Comparison of ENCODE assay signal across 26 cellular contexts in the genomic region with DNA sequence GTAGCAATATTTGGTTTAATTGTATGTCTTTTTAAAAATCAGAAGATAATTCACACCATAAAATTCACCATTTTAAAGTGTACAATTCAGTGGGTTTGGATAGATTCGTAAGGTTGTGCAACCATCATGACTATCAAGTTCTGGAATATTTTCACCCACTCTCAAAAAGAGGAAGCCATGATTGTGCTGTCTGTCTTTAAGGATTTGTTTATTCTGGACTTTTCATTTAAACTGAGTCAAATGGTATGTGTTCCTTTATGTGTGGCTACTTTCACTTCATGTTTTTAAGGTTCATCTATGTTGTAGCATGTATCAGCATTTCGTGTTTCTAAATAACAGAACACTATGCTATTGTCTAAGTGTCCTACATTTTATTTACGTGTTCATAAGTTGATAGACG.
DNase-seq lines count a peak whose midpoint lies in the region; ATAC-seq and TF ChIP-seq lines count a peak whose summit lies in the region.
"Had no signal": no experiment of that assay in that cellular context is flagged by ENCODE, and none has a peak within 500 bp of the region (broad histone marks: within the 10 kb centered on the region; RNA-seq: fewer than 3 reads in every experiment).

No MANE protein-coding gene starts in this region.

- H3K4me3 Mint-ChIP-seq in activated CD4-positive, alpha-beta T cell treated with anti-CD3 and anti-CD28 coated beads, Interleukin-2, amount 10 ng/mL, durations not matched to agents 24 days and 14 days = no peak overlapping the region
- H3K4me3 Mint-ChIP-seq: activated CD8-positive, alpha-beta T cell treated with anti-CD3 and anti-CD28 coated beads, Interleukin-2, amount 10 ng/mL, durations not matched to agents 7 days and 5 days; CD4-positive, CD25-positive, alpha-beta regulatory T cell; natural killer cell treated with Interleukin-12 subunit alpha and Interleukin-12 subunit beta and Interleukin-15 and Interleukin-18, amount 100 ng/mL, for 72 hours had no signal

- H3K4me1 Mint-ChIP-seq in activated CD4-positive, alpha-beta T cell treated with anti-CD3 and anti-CD28 coated beads, Interleukin-2, amount 10 ng/mL, durations not matched to agents 24 days and 14 days = no peaks in the 10 kb centered on the region
- H3K4me1 Mint-ChIP-seq: CD4-positive, CD25-positive, alpha-beta regulatory T cell had no signal

- peak; percentile 54 for ATAC-seq in HG02885 (IDR thresholded peaks at IDR 0.05; ENCODE audit: poor library complexity, unreplicated experiment)
- no peak for ATAC-seq in GM21381 (IDR thresholded peaks at IDR 0.05; ENCODE audit: unreplicated experiment)
- ATAC-seq in HG03565 (IDR thresholded peaks at IDR 0.05; ENCODE audit: unreplicated experiment) = no peak
- ATAC-seq: activated CD8-positive, alpha-beta T cell treated with anti-CD3 and anti-CD28 coated beads, Interleukin-2, amount 10 ng/mL, durations not matched to agents 7 days and 5 days; activated naive CD4-positive, alpha-beta T cell treated with anti-CD3 and anti-CD28 coated beads, Interleukin-2, amount 50 U/mL, for 72 hours; heart left ventricle; mucosa of descending colon; natural killer cell treated with Interleukin-12 subunit alpha and Interleukin-12 subunit beta and Interleukin-15 and Interleukin-18, amount 100 ng/mL, for 72 hours; PC-3 had no signal

- intact Hi-C loops in activated CD4-positive, alpha-beta T cell treated with anti-CD3 and anti-CD28 coated beads, Interleukin-2, amount 10 ng/mL, durations not matched to agents 24 days and 14 days (cut with micrococcal nuclease) = no loop called here

- peak; percentile 6 for DNase-seq in activated CD4-positive, alpha-beta T cell treated with anti-CD3 and anti-CD28 coated beads, Interleukin-2, amount 10 ng/mL, durations not matched to agents 24 days and 14 days
- DNase-seq in activated CD4-positive, alpha-beta T cell treated with anti-CD3 and anti-CD28 coated beads, Interleukin-2, amount 50 U/mL, for 1 hour = no peak
- DNase-seq in NB4 (ENCODE audit: low read depth) (peak; percentile 4), pons (ENCODE audit: low spot score) (peak; percentile 54)
- no peak for DNase-seq in stimulated activated CD4-positive, alpha-beta T cell treated with anti-CD3 and anti-CD28 coated beads, Interleukin-2, amount 100 ng/mL, for 24 hours
- DNase-seq: 8988T; activated CD4-positive, alpha-beta T cell treated with anti-CD3 and anti-CD28 coated beads for 1 hour; activated CD8-positive, alpha-beta T cell treated with anti-CD3 and anti-CD28 coated beads, Interleukin-2, amount 10 ng/mL, durations not matched to agents 7 days and 5 days; CD4-positive, CD25-positive, alpha-beta regulatory T cell; cortex of kidney; EL; GM23248; heart left ventricle; kidney; mucosa of descending colon; NCI-H2081; PC-3; small intestine; stimulated activated CD4-positive, alpha-beta T cell treated with anti-CD3 and anti-CD28 coated beads, Interleukin-1b, Interleukin-23, amount 100 ng/mL, for 48 hours; T-helper 2 cell; tibial artery had no signal

- H3K27ac Mint-ChIP-seq in activated CD4-positive, alpha-beta T cell treated with anti-CD3 and anti-CD28 coated beads, Interleukin-2, amount 10 ng/mL, durations not matched to agents 24 days and 14 days = no peak overlapping the region
- H3K27ac Mint-ChIP-seq: activated CD8-positive, alpha-beta T cell treated with anti-CD3 and anti-CD28 coated beads, Interleukin-2, amount 10 ng/mL, durations not matched to agents 7 days and 5 days; activated naive CD4-positive, alpha-beta T cell treated with anti-CD3 and anti-CD28 coated beads, Interleukin-2, amount 50 U/mL, for 72 hours; CD4-positive, CD25-positive, alpha-beta regulatory T cell; natural killer cell treated with Interleukin-12 subunit alpha and Interleukin-12 subunit beta and Interleukin-15 and Interleukin-18, amount 100 ng/mL, for 72 hours had no signal

- TF ChIP-seq POLR2A in NB4 (IDR thresholded peaks at IDR 0.05; ENCODE audit: extremely low read depth, insufficient read length) = no peak

- H3K4me3 ChIP-seq in NB4 (ENCODE audit: low read depth, low read length) = no peak overlapping the region
- H3K4me3 ChIP-seq: GM23248, heart left ventricle, mucosa of descending colon, tibial artery had no signal

- H3K36me3 Mint-ChIP-seq in activated CD4-positive, alpha-beta T cell treated with anti-CD3 and anti-CD28 coated beads, Interleukin-2, amount 10 ng/mL, durations not matched to agents 24 days and 14 days (ENCODE audit: low read depth) = no peaks in the 10 kb centered on the region
- H3K36me3 Mint-ChIP-seq: activated naive CD4-positive, alpha-beta T cell treated with anti-CD3 and anti-CD28 coated beads, Interleukin-2, amount 50 U/mL, for 72 hours; CD4-positive, CD25-positive, alpha-beta regulatory T cell; natural killer cell treated with Interleukin-12 subunit alpha and Interleukin-12 subunit beta and Interleukin-15 and Interleukin-18, amount 100 ng/mL, for 72 hours had no signal

- TF ChIP-seq CTCF in NB4 (IDR thresholded peaks at IDR 0.05; ENCODE audit: low read depth, low read length) = no peak

- H3K9me3 Mint-ChIP-seq in activated CD4-positive, alpha-beta T cell treated with anti-CD3 and anti-CD28 coated beads, Interleukin-2, amount 10 ng/mL, durations not matched to agents 24 days and 14 days = no peaks in the 10 kb centered on the region
- H3K9me3 Mint-ChIP-seq: CD4-positive, CD25-positive, alpha-beta regulatory T cell; natural killer cell treated with Interleukin-12 subunit alpha and Interleukin-12 subunit beta and Interleukin-15 and Interleukin-18, amount 100 ng/mL, for 72 hours had no signal

- peaks cover 3% of the 10 kb centered on the region for H3K27me3 Mint-ChIP-seq in activated CD4-positive, alpha-beta T cell treated with anti-CD3 and anti-CD28 coated beads, Interleukin-2, amount 10 ng/mL, durations not matched to agents 24 days and 14 days

Comparison
In these comparisons a context has a peak if more than half of its experiments do, and no peak if none do; other contexts are left out.
1. DNase-seq: peak in activated CD4-positive, alpha-beta T cell treated with anti-CD3 and anti-CD28 coated beads, Interleukin-2, amount 10 ng/mL, durations not matched to agents 24 days and 14 days (single experiment), NB4 (single experiment) and pons (single experiment); none in activated CD4-positive, alpha-beta T cell treated with anti-CD3 and anti-CD28 coated beads, Interleukin-2, amount 50 U/mL, for 1 hour (single experiment) and stimulated activated CD4-positive, alpha-beta T cell treated with anti-CD3 and anti-CD28 coated beads, Interleukin-2, amount 100 ng/mL, for 24 hours (0 of 2).